Comparison of ENCODE assay signal across 17 cellular contexts in genomic region chr6:104229057-104229456, GRCh38.
DNase-seq lines count a peak whose midpoint lies in the region; ATAC-seq, FAIRE-seq and TF ChIP-seq lines count a peak whose summit lies in the region.
"Had no signal": no experiment of that assay in that cellular context is flagged by ENCODE, and none has a peak within 500 bp of the region (broad histone marks: within the 10 kb centered on the region; RNA-seq: fewer than 3 reads in every experiment).

No MANE protein-coding gene starts in this region.

- no peak overlapping the region for H3K27ac Mint-ChIP-seq in chondrocyte (ENCODE audit: unreplicated experiment)
- H3K27ac Mint-ChIP-seq: activated naive CD4-positive, alpha-beta T cell treated with anti-CD3 and anti-CD28 coated beads, Interleukin-2, amount 50 U/mL, for 24 hours; CD4-positive, CD25-positive, alpha-beta regulatory T cell; GM23338; natural killer cell treated with Interleukin-12 subunit alpha and Interleukin-12 subunit beta and Interleukin-15 and Interleukin-18, amount 100 ng/mL, for 72 hours; stimulated activated effector memory CD8-positive, alpha-beta T cell treated with anti-CD3 and anti-CD28 coated beads, Interleukin-12 subunit alpha, Interleukin-12 subunit beta, amount 100 ng/mL, for 72 hours had no signal

- no peak overlapping the region for H3K27ac ChIP-seq in pancreas
- H3K27ac ChIP-seq: ascending aorta, gastroesophageal sphincter had no signal

- no peaks in the 10 kb centered on the region for H3K27me3 ChIP-seq in pancreas
- H3K27me3 ChIP-seq: ascending aorta, gastroesophageal sphincter, MG63 had no signal

- H3K4me3 ChIP-seq in pancreas (no peak overlapping the region), lower leg skin (ENCODE audit: low read depth, poor library complexity, severe bottlenecking) (no peak overlapping the region)
- H3K4me3 ChIP-seq: ascending aorta, gastroesophageal sphincter, GM23338, MG63 had no signal

- peak; percentile 13 for DNase-seq in HuH-7 (ENCODE audit: low spot score)
- DNase-seq in NCI-H2081 treated with DMSO at 0.1 percent for 48 hours (lab: John Stamatoyannopoulos, UW), result peak; percentile 12
- peak; percentile 86 for DNase-seq in NCI-H774 (lab: John Stamatoyannopoulos, UW)
- no peak for DNase-seq in pancreas
- no peak for DNase-seq in chondrocyte (ENCODE audit: low spot score)
- no peak for DNase-seq in activated naive CD4-positive, alpha-beta T cell (lab: John Stamatoyannopoulos, UW)
- no peak for DNase-seq in lower leg skin (ENCODE audit: low spot score in 2 of 2)
- DNase-seq: activated CD4-positive, alpha-beta T cell treated with anti-CD3 and anti-CD28 coated beads for 1 hour; activated T-cell treated with anti-CD3 and anti-CD28 coated beads, Interleukin-2, amount 50 U/mL, for 4 hours; CD4-positive, CD25-positive, alpha-beta regulatory T cell; MG63 had no signal

- no peaks in the 10 kb centered on the region for H3K36me3 Mint-ChIP-seq in chondrocyte (ENCODE audit: low read depth)
- H3K36me3 Mint-ChIP-seq: activated naive CD4-positive, alpha-beta T cell treated with anti-CD3 and anti-CD28 coated beads, Interleukin-2, amount 50 U/mL, for 24 hours; CD4-positive, CD25-positive, alpha-beta regulatory T cell; natural killer cell treated with Interleukin-12 subunit alpha and Interleukin-12 subunit beta and Interleukin-15 and Interleukin-18, amount 100 ng/mL, for 72 hours; stimulated activated effector memory CD8-positive, alpha-beta T cell treated with anti-CD3 and anti-CD28 coated beads, Interleukin-12 subunit alpha, Interleukin-12 subunit beta, amount 100 ng/mL, for 72 hours had no signal

- intact Hi-C loops in pancreas (cut with DNase I), result no loop called here
- intact Hi-C loops in lower leg skin (cut with DNase I; ENCODE audit: low total_unique reads), result no loop called here

- no peak overlapping the region for H3K4me3 Mint-ChIP-seq in chondrocyte (ENCODE audit: unreplicated experiment)
- H3K4me3 Mint-ChIP-seq: activated naive CD4-positive, alpha-beta T cell treated with anti-CD3 and anti-CD28 coated beads, Interleukin-2, amount 50 U/mL, for 24 hours; activated T-cell treated with anti-CD3 and anti-CD28 coated beads, Interleukin-2, amount 50 U/mL, for 4 hours; CD4-positive, CD25-positive, alpha-beta regulatory T cell; GM23338; natural killer cell treated with Interleukin-12 subunit alpha and Interleukin-12 subunit beta and Interleukin-15 and Interleukin-18, amount 100 ng/mL, for 72 hours; stimulated activated effector memory CD8-positive, alpha-beta T cell treated with anti-CD3 and anti-CD28 coated beads, Interleukin-12 subunit alpha, Interleukin-12 subunit beta, amount 100 ng/mL, for 72 hours had no signal

- ATAC-seq in pancreas, result peak; percentile 78 to 98 (median 91)
- ATAC-seq: activated T-cell treated with anti-CD3 and anti-CD28 coated beads, Interleukin-2, amount 50 U/mL, for 4 hours; gastroesophageal sphincter; GM23338; natural killer cell treated with Interleukin-12 subunit alpha and Interleukin-12 subunit beta and Interleukin-15 and Interleukin-18, amount 100 ng/mL, for 72 hours; stimulated activated effector memory CD8-positive, alpha-beta T cell treated with anti-CD3 and anti-CD28 coated beads, Interleukin-12 subunit alpha, Interleukin-12 subunit beta, amount 100 ng/mL, for 72 hours had no signal

- 5 to 18% methylated on average over 3 of the region's 3 CpGs for WGBS in pancreas, 2 donors
- WGBS in lower leg skin, 2 donors, result 86 to 88% methylated on average over 3 of the region's 3 CpGs

- FAIRE-seq in pancreas (lab: Jason Lieb, UNC), result no peak

- no peaks in the 10 kb centered on the region for H3K9me3 ChIP-seq in pancreas
- H3K9me3 ChIP-seq: ascending aorta, gastroesophageal sphincter, MG63 had no signal

- peaks cover 10 to 13% (median 11%) of the 10 kb centered on the region in 3 donors for H3K4me1 ChIP-seq in pancreas
- H3K4me1 ChIP-seq: ascending aorta had no signal

- H3K4me1 Mint-ChIP-seq in chondrocyte (ENCODE audit: low read depth), result no peaks in the 10 kb centered on the region
- H3K4me1 Mint-ChIP-seq: activated naive CD4-positive, alpha-beta T cell treated with anti-CD3 and anti-CD28 coated beads, Interleukin-2, amount 50 U/mL, for 24 hours; CD4-positive, CD25-positive, alpha-beta regulatory T cell; stimulated activated effector memory CD8-positive, alpha-beta T cell treated with anti-CD3 and anti-CD28 coated beads, Interleukin-12 subunit alpha, Interleukin-12 subunit beta, amount 100 ng/mL, for 72 hours had no signal

- H3K36me3 ChIP-seq in pancreas, result no peaks in the 10 kb centered on the region
- H3K36me3 ChIP-seq: ascending aorta, gastroesophageal sphincter, MG63 had no signal

- no peak for TF ChIP-seq POLR2A in lower leg skin (IDR thresholded peaks at IDR 0.05)

- TF ChIP-seq CTCF in pancreas (IDR thresholded peaks at IDR 0.05) (no peak), chondrocyte (IDR thresholded peaks at IDR 0.05) (no peak), lower leg skin (IDR thresholded peaks at IDR 0.05) (no peak)

- no peaks in the 10 kb centered on the region for H3K9me3 Mint-ChIP-seq in chondrocyte (ENCODE audit: low read depth)
- H3K9me3 Mint-ChIP-seq: activated naive CD4-positive, alpha-beta T cell treated with anti-CD3 and anti-CD28 coated beads, Interleukin-2, amount 50 U/mL, for 24 hours; activated T-cell treated with anti-CD3 and anti-CD28 coated beads, Interleukin-2, amount 50 U/mL, for 4 hours; GM23338; natural killer cell treated with Interleukin-12 subunit alpha and Interleukin-12 subunit beta and Interleukin-15 and Interleukin-18, amount 100 ng/mL, for 72 hours; stimulated activated effector memory CD8-positive, alpha-beta T cell treated with anti-CD3 and anti-CD28 coated beads, Interleukin-12 subunit alpha, Interleukin-12 subunit beta, amount 100 ng/mL, for 72 hours had no signal

- H3K27me3 Mint-ChIP-seq in chondrocyte (ENCODE audit: low read depth), result no peaks in the 10 kb centered on the region
- H3K27me3 Mint-ChIP-seq: CD4-positive, CD25-positive, alpha-beta regulatory T cell; natural killer cell treated with Interleukin-12 subunit alpha and Interleukin-12 subunit beta and Interleukin-15 and Interleukin-18, amount 100 ng/mL, for 72 hours had no signal

Comparison
In these comparisons a context has a peak if more than half of its experiments do, and no peak if none do; other contexts are left out.
1. DNase-seq: peak in HuH-7 (single experiment), NCI-H2081 treated with DMSO at 0.1 percent for 48 hours (single experiment) and NCI-H774 (single experiment); none in pancreas (0 of 6), chondrocyte (single experiment), activated naive CD4-positive, alpha-beta T cell (0 of 4) and lower leg skin (0 of 2).